In genomic region chr4:2745981-2746806, GRCh38 we compare ENCODE assay signal across 1 cellular context.
TF ChIP-seq lines count a peak whose summit lies in the region.

No MANE protein-coding gene starts in this region.

TF ChIP-seq in GM12878, 131 proteins besides CTCF, POLR2A, EP300 and RAD21 (continued from another document and continues in another):
- TF ChIP-seq BCL3 (IDR thresholded peaks at IDR 0.05; ENCODE audit: borderline replicate concordance, insufficient read depth, low read depth, low read length, poor library complexity, severe bottlenecking) (peak; percentile 96), NR2C1 (IDR thresholded peaks at IDR 0.05) (peak; percentile 94), NR2C2 (IDR thresholded peaks at IDR 0.05; ENCODE audit: borderline replicate concordance, control insufficient read depth, insufficient read length, low read depth) (no peak), E2F4 (IDR thresholded peaks at IDR 0.05; ENCODE audit: low read depth, low read length) (peak; percentile 50; the same call in 1 of the 2 replicates), ZBTB40 (IDR thresholded peaks at IDR 0.05; ENCODE audit: borderline replicate concordance) (no peak), RBBP5 (conservative IDR thresholded peaks at IDR 0.05) (no peak), CHD4 (IDR thresholded peaks at IDR 0.05) (no peak), TCF12 (IDR thresholded peaks at IDR 0.05; ENCODE audit: low read depth, low read length) (peak; percentile 98), IRF3 (IDR thresholded peaks at IDR 0.05) (no peak), HDAC6 (IDR thresholded peaks at IDR 0.05; ENCODE audit: unreplicated experiment) (no peak), NFYA (IDR thresholded peaks at IDR 0.05; ENCODE audit: borderline replicate concordance, low read depth, low read length) (no peak), ATF7 (IDR thresholded peaks at IDR 0.05; ENCODE audit: low read depth) (peak; percentile 99), HCFC1 (IDR thresholded peaks at IDR 0.05; ENCODE audit: low read length) (no peak), TCF3 (IDR thresholded peaks at IDR 0.05; ENCODE audit: borderline replicate concordance, insufficient read depth, low read depth, low read length) (peak; percentile 93), HDAC2 (IDR thresholded peaks at IDR 0.05) (no peak), IRF4 (IDR thresholded peaks at IDR 0.05; ENCODE audit: low read depth, low read length) (peak; percentile 97), POLR2AphosphoS2 (IDR thresholded peaks at IDR 0.05; ENCODE audit: low read depth, low read length) (no peak; the same call in 1 of the 2 replicates), ATF3 (IDR thresholded peaks at IDR 0.05; ENCODE audit: borderline replicate concordance, extremely low read depth, low read depth, low read length) (no peak), MTA3 (IDR thresholded peaks at IDR 0.05; ENCODE audit: borderline replicate concordance, low read length) (peak; percentile 98), TCF7 (IDR thresholded peaks at IDR 0.05; ENCODE audit: borderline replicate concordance) (no peak; the same call in 1 of the 2 replicates), SKIL (IDR thresholded peaks at IDR 0.05; ENCODE audit: low read depth, poor library complexity, severe bottlenecking) (peak; percentile 99), EED (IDR thresholded peaks at IDR 0.05; ENCODE audit: low read depth) (peak; percentile 99), USF2 (IDR thresholded peaks at IDR 0.05; ENCODE audit: borderline replicate concordance, low read depth, low read length) (no peak), BHLHE40 (IDR thresholded peaks at IDR 0.05; ENCODE audit: borderline replicate concordance in 1 of 2, low read depth in 2 of 2, low read length in 1 of 2) (peak; percentile 75 to 92), ESRRA (IDR thresholded peaks at IDR 0.05; ENCODE audit: low read length) (peak; percentile 51; the same call in 1 of the 2 replicates), HDGF (IDR thresholded peaks at IDR 0.05) (no peak), CBX3 (IDR thresholded peaks at IDR 0.05; ENCODE audit: borderline replicate concordance, low read depth) (no peak), RAD51 (IDR thresholded peaks at IDR 0.05) (peak; percentile 79), ZZZ3 (IDR thresholded peaks at IDR 0.05; ENCODE audit: control insufficient read depth, insufficient read length, low read depth) (no peak), KLF5 (IDR thresholded peaks at IDR 0.05; ENCODE audit: partially characterized antibody) (peak; percentile 92), RB1 (IDR thresholded peaks at IDR 0.05; ENCODE audit: borderline replicate concordance) (no peak), NBN (IDR thresholded peaks at IDR 0.05) (peak; percentile 99), TARDBP (IDR thresholded peaks at IDR 0.05; ENCODE audit: borderline replicate concordance) (peak; percentile 91), PRDM15 (CRISPR knock-in tag; IDR thresholded peaks at IDR 0.05) (no peak), MYB (IDR thresholded peaks at IDR 0.05; ENCODE audit: borderline replicate concordance, low read depth, low read length) (no peak), CBFB (IDR thresholded peaks at IDR 0.05; ENCODE audit: low read depth) (peak; percentile 96), BMI1 (IDR thresholded peaks at IDR 0.05; ENCODE audit: borderline replicate concordance) (peak; percentile 65; the same call in 1 of the 2 replicates), RELA (IDR thresholded peaks at IDR 0.05; ENCODE audit: borderline replicate concordance, partially characterized antibody) (peak; percentile 100), MTA2 (IDR thresholded peaks at IDR 0.05; ENCODE audit: low read depth) (peak; percentile 97), ELK1 (IDR thresholded peaks at IDR 0.05; ENCODE audit: low read depth, low read length) (peak; percentile 58; the same call in 1 of the 2 replicates), DPF2 (IDR thresholded peaks at IDR 0.05) (peak; percentile 96), SPI1 (IDR thresholded peaks at IDR 0.05; ENCODE audit: borderline replicate concordance, insufficient read depth, low read depth, low read length) (peak; percentile 77), PAX8 (IDR thresholded peaks at IDR 0.05) (no peak), NFIC (IDR thresholded peaks at IDR 0.05; ENCODE audit: low read depth, low read length) (peak; percentile 100), EGR1 (IDR thresholded peaks at IDR 0.05; ENCODE audit: borderline replicate concordance in 1 of 2, low read depth in 2 of 2, low read length in 2 of 2) (peak in 1 of 2 experiments; percentile 86; a peak in 2 of 3 replicates)
